ENCODE assay signal across 16 cellular contexts in the genomic region with DNA sequence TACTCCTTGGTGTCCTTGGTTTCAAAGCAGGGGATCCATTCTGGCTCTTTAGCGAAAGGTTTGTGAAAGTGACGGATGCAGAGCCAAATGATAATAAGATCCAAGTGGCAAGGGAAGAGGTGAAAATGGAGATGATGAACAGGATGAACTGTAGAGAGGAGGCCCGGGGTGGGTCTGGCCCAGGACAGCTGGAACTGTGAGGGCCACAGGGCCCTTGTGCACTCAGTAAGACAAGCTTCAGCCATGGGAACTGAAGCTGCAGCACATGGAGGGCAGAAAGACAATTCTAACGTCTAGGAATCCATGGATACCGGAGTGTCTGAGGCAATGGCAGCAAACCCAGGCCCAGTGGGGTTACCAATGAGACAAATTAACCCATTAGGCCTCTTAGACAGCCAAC. TPM values are rescaled to one million over a fixed set of nuclear protein-coding genes. Genes with fewer than 3 reads are reported as not detected.
A peak's percentile ranks its signal among the peaks of the same experiment; 100 is the strongest.
DNase-seq lines count a peak whose midpoint lies in the region; ATAC-seq and TF ChIP-seq lines count a peak whose summit lies in the region.
"Had no signal": no experiment of that assay in that cellular context is flagged by ENCODE, and none has a peak within 500 bp of the region (broad histone marks: within the 10 kb centered on the region; RNA-seq: fewer than 3 reads in every experiment).

No MANE protein-coding gene starts in this region.

- DNase-seq in cardiac septum (ENCODE audit: low spot score) = peak; percentile 26
- DNase-seq in heart right ventricle = no peak
- DNase-seq in coronary artery (ENCODE audit: low spot score) = peak; percentile 28
- peak; percentile 18 for DNase-seq in left lobe of liver (ENCODE audit: low spot score)
- peak; percentile 19 to 44 for DNase-seq in vagina (ENCODE audit: extremely low spot score in 2 of 2)
- no peak for DNase-seq in NCI-H1694 treated with DMSO at 0.1 percent for 48 hours (lab: John Stamatoyannopoulos, UW)
- DNase-seq: ACHN; CD4-positive, CD25-positive, alpha-beta regulatory T cell; DMS53; GF-D8 had no signal

- H3K4me1 ChIP-seq in heart right ventricle (peaks cover 7 to 20% (median 12%) of the 10 kb centered on the region in 9 donors), vagina (peaks cover 12% of the 10 kb centered on the region)

- no peak overlapping the region for H3K4me3 ChIP-seq in heart right ventricle
- no peak overlapping the region for H3K4me3 ChIP-seq in coronary artery
- H3K4me3 ChIP-seq in vagina = no peak overlapping the region
- H3K4me3 ChIP-seq: BLaER1 treated with 17β-estradiol and CSF1 and Interleukin-3, amounts not matched to agents 10 nM and 100 nM had no signal

- intact Hi-C loops in cardiac septum (cut with DNase I) = no loop called here
- intact Hi-C loops in heart right ventricle (cut with DNase I) = no loop called here
- intact Hi-C loops in vagina (cut with DNase I) = no loop called here

- H3K27me3 ChIP-seq in heart right ventricle (peaks cover 0 to 62% (median 35%) of the 10 kb centered on the region in 7 donors), vagina (no peaks in the 10 kb centered on the region)

- 71 to 81% methylated on average over 5 of the region's 5 CpGs for WGBS in heart right ventricle, 2 donors

- H3K9me3 ChIP-seq in heart right ventricle (no peaks in the 10 kb centered on the region), vagina (no peaks in the 10 kb centered on the region)
- H3K9me3 ChIP-seq: BLaER1 treated with 17β-estradiol and CSF1 and Interleukin-3, amounts not matched to agents 10 nM and 100 nM had no signal

- ATAC-seq in heart right ventricle = no peak
- no peak for ATAC-seq in left lobe of liver
- ATAC-seq in HG02642 (IDR thresholded peaks at IDR 0.05; ENCODE audit: poor library complexity, unreplicated experiment) = no peak
- ATAC-seq in GM21526 (IDR thresholded peaks at IDR 0.05; ENCODE audit: low FRiP score, unreplicated experiment) = no peak
- ATAC-seq: HCT116, HepG2 had no signal

- H3K27ac ChIP-seq in heart right ventricle (no peak overlapping the region), coronary artery (no peak overlapping the region), vagina (no peak overlapping the region)
- H3K27ac ChIP-seq: BLaER1 treated with 17β-estradiol and CSF1 and Interleukin-3, amounts not matched to agents 10 nM and 100 nM had no signal

- H3K36me3 ChIP-seq in heart right ventricle (no peaks in the 10 kb centered on the region), vagina (no peaks in the 10 kb centered on the region)
- H3K36me3 ChIP-seq: BLaER1 treated with 17β-estradiol and CSF1 and Interleukin-3, amounts not matched to agents 10 nM and 100 nM had no signal

- TF ChIP-seq CTCF in heart right ventricle (IDR thresholded peaks at IDR 0.05) = no peak
- no peak for TF ChIP-seq CTCF in coronary artery (IDR thresholded peaks at IDR 0.05)
- TF ChIP-seq CTCF in vagina (IDR thresholded peaks at IDR 0.05) = no peak

- TF ChIP-seq POLR2A in vagina (IDR thresholded peaks at IDR 0.05) = no peak

RNA-seq across cellular contexts. Expression of gene KCNA2, which starts 4.8 kb away (rescaled TPM):
- total RNA-seq in cardiac septum = 0.51 TPM
- 1 to 10 TPM in 3 of 10 donors, under 1 TPM in 7; 0.47 to 1.6 (median 0.80) TPM for total RNA-seq in heart right ventricle
- polyA plus RNA-seq in heart right ventricle = under 1 TPM; 0.04 to 0.29 TPM
- 0.03 TPM for total RNA-seq in left lobe of liver
- total RNA-seq in vagina = 0.74 TPM
- total RNA-seq: A172, HepG2 had no signal
- polyA plus RNA-seq: HepG2 had no signal

Comparison
In these comparisons a context has a peak if more than half of its experiments do, and no peak if none do; other contexts are left out.
1. DNase-seq: peak in cardiac septum (single experiment), coronary artery (single experiment), left lobe of liver (single experiment) and vagina (2 of 2); none in heart right ventricle (0 of 2) and NCI-H1694 treated with DMSO at 0.1 percent for 48 hours (single experiment).